Comparison of ENCODE assay signal across 15 cellular contexts in genomic region chr2:3490191-3491158, GRCh38. TPM values are rescaled to one million over a fixed set of nuclear protein-coding genes. Genes with fewer than 3 reads are reported as not detected.
A peak's percentile ranks its signal among the peaks of the same experiment; 100 is the strongest.
DNase-seq lines count a peak whose midpoint lies in the region; ATAC-seq, FAIRE-seq and TF ChIP-seq lines count a peak whose summit lies in the region.
"Had no signal": no experiment of that assay in that cellular context is flagged by ENCODE, and none has a peak within 500 bp of the region (broad histone marks: within the 10 kb centered on the region; RNA-seq: fewer than 3 reads in every experiment).

No MANE protein-coding gene starts in this region.

- TF ChIP-seq CTCF in GM13976 (IDR thresholded peaks at IDR 0.05; ENCODE audit: borderline replicate concordance, control extremely low read depth, extremely low read depth, insufficient read depth, missing control alignments): no peak
- TF ChIP-seq CTCF in GM12878 (IDR thresholded peaks at IDR 0.05 in 2 of 3, conservative IDR thresholded peaks at IDR 0.05 in 1 of 3; ENCODE audit: control insufficient read depth in 2 of 3, extremely low read depth in 1 of 3, insufficient read depth in 1 of 3, low read depth in 3 of 3, low read length in 3 of 3): no peak
- no peak for TF ChIP-seq CTCF in neural crest cell (conservative IDR thresholded peaks at IDR 0.05)

- no peaks in the 10 kb centered on the region for H3K27me3 Mint-ChIP-seq in neural crest cell (ENCODE audit: low read depth)
- H3K27me3 Mint-ChIP-seq: activated CD4-positive, alpha-beta T cell treated with anti-CD3 and anti-CD28 coated beads, Interleukin-2, amount 10 ng/mL, durations not matched to agents 24 days and 14 days; activated T-cell treated with anti-CD3 and anti-CD28 coated beads, Interleukin-2, amount 50 U/mL, for 24 hours; IgD-negative memory B cell had no signal

- BruUV-seq in GM12878 (replicated peaks; lab: Mats Ljungman, UMichigan): no TSS peak

- intact Hi-C loops in GM12878 (cut with micrococcal nuclease; ENCODE audit: unreplicated experiment): no loop called here

- H3K9me3 ChIP-seq in BLaER1: 0 out of 2 replicates have a peak, but pooled peaks cover 3% of the 10 kb centered on the region
- H3K9me3 ChIP-seq in GM12878 (replicated peaks; ENCODE audit: control insufficient read depth, insufficient read depth, low read length): no peaks in the 10 kb centered on the region

- H3K9ac ChIP-seq in BLaER1 (peak overlapping the region; percentile 7; the same call in 1 of the 2 replicates), GM12878 (ENCODE audit: control insufficient read depth, insufficient read depth, low read length) (no peak overlapping the region)

- H3K4me2 ChIP-seq in BLaER1 (peak overlapping the region; percentile 86), GM12878 (ENCODE audit: control insufficient read depth, insufficient read depth) (no peak overlapping the region)
- H3K4me2 ChIP-seq: PC-9 had no signal

- no peaks in the 10 kb centered on the region for H3K27me3 ChIP-seq in BLaER1
- no peaks in the 10 kb centered on the region for H3K27me3 ChIP-seq in GM12878 (replicated peaks in 1 of 2; ENCODE audit: control insufficient read depth in 2 of 2, insufficient read depth in 2 of 2, low read length in 1 of 2)

- SMC1A ChIA-PET in GM12878 (lab: Charles Lee; ENCODE audit: uncharacterized antibody, unreplicated experiment): interaction anchor here (1.8 kb wide), 1 partner anchor 66 kb away, joined by 3 read pairs; no protein-coding TSS in a partner anchor

- in situ Hi-C loops in GM13976 (cut with MboI; ENCODE audit: low sequenced_read_pairs, unreplicated experiment): no loop called here
- in situ Hi-C loops in GM12878 (cut with MboI): no loop called here

- H3K36me3 Mint-ChIP-seq in neural crest cell (ENCODE audit: low read depth): peaks cover 5% of the 10 kb centered on the region
- H3K36me3 Mint-ChIP-seq: IgD-negative memory B cell had no signal

- POLR2A ChIA-PET in GM12878 (lab: Charles Lee): no interaction called here

- no peak overlapping the region for H3K27ac ChIP-seq in BLaER1
- no peak overlapping the region for H3K27ac ChIP-seq in GM12878 (ENCODE audit: control insufficient read depth, insufficient read depth)
- H3K27ac ChIP-seq: PC-9 had no signal

- CTCF ChIA-PET in GM12878 (lab: Yijun Ruan, JAX): no interaction called here

- no peak for TF ChIP-seq RAD21 in GM12878 (IDR thresholded peaks at IDR 0.05; ENCODE audit: insufficient read depth, low read depth, low read length)

- ATAC-seq in GM12878: peak; percentile 33
- ATAC-seq in HG03469 (IDR thresholded peaks at IDR 0.05; ENCODE audit: unreplicated experiment): no peak
- no peak for ATAC-seq in HG02852 (IDR thresholded peaks at IDR 0.05; ENCODE audit: unreplicated experiment)

- no peak overlapping the region for H2AFZ ChIP-seq in GM12878 (ENCODE audit: control insufficient read depth, low read depth, low read length)
- H2AFZ ChIP-seq: PC-9 had no signal

- H3K4me1 ChIP-seq in BLaER1 (peaks cover 59% of the 10 kb centered on the region), GM12878 (ENCODE audit: control insufficient read depth, insufficient read depth, low read length) (no peaks in the 10 kb centered on the region)

- H3K79me2 ChIP-seq in GM12878 (ENCODE audit: control insufficient read depth, insufficient read depth, low read length): no peaks in the 10 kb centered on the region

- RAD21 ChIA-PET in GM12878 (lab: Charles Lee; ENCODE audit: unreplicated experiment): no interaction called here

- WGBS in GM12878 (ENCODE audit: insufficient coverage, insufficient replicate concordance, low lambda C conversion rate, missing lambda C conversion rate): 55% methylated on average over 26 of the region's 27 CpGs

- H3K4me3 ChIP-seq in BLaER1: no peak overlapping the region
- H3K4me3 ChIP-seq in GM12878: no peak overlapping the region
- H3K4me3 ChIP-seq: lung, PC-9 had no signal

- H4K20me1 ChIP-seq in BLaER1 (no peaks in the 10 kb centered on the region), GM12878 (ENCODE audit: control insufficient read depth, insufficient read depth) (no peaks in the 10 kb centered on the region)

- H3K9me3 Mint-ChIP-seq in neural crest cell: no peaks in the 10 kb centered on the region
- H3K9me3 Mint-ChIP-seq: activated CD4-positive, alpha-beta T cell treated with anti-CD3 and anti-CD28 coated beads, Interleukin-2, amount 10 ng/mL, durations not matched to agents 24 days and 14 days; activated T-cell treated with anti-CD3 and anti-CD28 coated beads, Interleukin-2, amount 50 U/mL, for 24 hours; HFFc6; IgD-negative memory B cell had no signal

- peak overlapping the region; percentile 6 for H3K4me3 Mint-ChIP-seq in neural crest cell
- H3K4me3 Mint-ChIP-seq: activated CD4-positive, alpha-beta T cell treated with anti-CD3 and anti-CD28 coated beads, Interleukin-2, amount 10 ng/mL, durations not matched to agents 24 days and 14 days; activated T-cell treated with anti-CD3 and anti-CD28 coated beads, Interleukin-2, amount 50 U/mL, for 24 hours; HFFc6 had no signal

- TF ChIP-seq EP300 in GM12878 (IDR thresholded peaks at IDR 0.05; ENCODE audit: borderline replicate concordance in 1 of 2, control insufficient read depth in 1 of 2, low read depth in 2 of 2, low read length in 2 of 2): no peak

- TF ChIP-seq POLR2A in GM12878 (IDR thresholded peaks at IDR 0.05; ENCODE audit: low read depth, low read length) (no peak), H54 (IDR thresholded peaks at IDR 0.05; ENCODE audit: low read depth, low read length) (no peak)

- H3K36me3 ChIP-seq in BLaER1 (peaks cover 15% of the 10 kb centered on the region; the same call in 1 of the 2 replicates), GM12878 (ENCODE audit: control insufficient read depth in 2 of 2, insufficient read depth in 2 of 2, low read length in 1 of 2) (no peaks in the 10 kb centered on the region)

- DNase-seq in GM13976 (ENCODE audit: low spot score) (peak; percentile 32), GM12878 (ENCODE audit: low read depth, low spot score) (no peak), neural crest cell (ENCODE audit: low read depth, low spot score) (no peak), H54 (ENCODE audit: insufficient read length, low spot score) (no peak)
- DNase-seq: activated CD4-positive, alpha-beta T cell treated with anti-CD3 and anti-CD28 coated beads, Interleukin-2, amount 10 ng/mL, durations not matched to agents 24 days and 14 days; activated T-cell treated with anti-CD3 and anti-CD28 coated beads, Interleukin-2, amount 50 U/mL, for 24 hours; HFFc6; NCI-H2081 treated with DMSO at 0.1 percent for 48 hours; PC-9 had no signal

- FAIRE-seq in GM12878 (lab: Jason Lieb, UNC): no peak
- no peak for FAIRE-seq in H54 (lab: Jason Lieb, UNC)
- FAIRE-seq: endothelial cell of umbilical vein had no signal

- H3K4me1 Mint-ChIP-seq in neural crest cell: peaks cover 46% of the 10 kb centered on the region
- H3K4me1 Mint-ChIP-seq: IgD-negative memory B cell had no signal

- H3K27ac Mint-ChIP-seq in neural crest cell (ENCODE audit: unreplicated experiment): peak overlapping the region; percentile 90
- H3K27ac Mint-ChIP-seq: activated CD4-positive, alpha-beta T cell treated with anti-CD3 and anti-CD28 coated beads, Interleukin-2, amount 10 ng/mL, durations not matched to agents 24 days and 14 days; activated T-cell treated with anti-CD3 and anti-CD28 coated beads, Interleukin-2, amount 50 U/mL, for 24 hours; HFFc6; IgD-negative memory B cell had no signal

TF ChIP-seq in GM12878, 131 proteins besides CTCF, POLR2A, EP300 and RAD21 (continues in another document):
- no peak for TF ChIP-seq CHD4 (IDR thresholded peaks at IDR 0.05)
- no peak for TF ChIP-seq ZBTB33 (IDR thresholded peaks at IDR 0.05)
- TF ChIP-seq BMI1 (IDR thresholded peaks at IDR 0.05; ENCODE audit: borderline replicate concordance): no peak
- TF ChIP-seq SMAD5 (IDR thresholded peaks at IDR 0.05; ENCODE audit: low read depth): no peak
- no peak for TF ChIP-seq KLF5 (IDR thresholded peaks at IDR 0.05; ENCODE audit: partially characterized antibody)

RNA-seq across cellular contexts. Expression of gene ADI1, which starts 28.9 kb away (rescaled TPM):
- total RNA-seq in GM12878 (2013; cell fraction: nucleolus; rRNA removed): 3.7 and 4.0 TPM in 2 replicates
- total RNA-seq in GM12878 (2014; rRNA removed) (15.9 and 19.3 TPM in 2 replicates), GM12878 (2014; rRNA removed; fragmentation: Illumina TruSeq; extraction: Trizol) (15.0 and 15.6 TPM in 2 replicates), GM12878 (2021) (17.5 and 20.6 TPM in 2 replicates), neural crest cell (32.4 and 32.8 TPM in 2 replicates)
- polyA plus RNA-seq in GM12878 (2011; ENCODE audit: low read depth): 7.0 TPM
- polyA plus RNA-seq in GM12878 (2011; rRNA removed) (18.4 and 20.0 TPM in 2 replicates), GM12878 (2014; fragmentation: Illumina TruSeq; extraction: Trizol) (16.1 and 19.8 TPM in 2 replicates), GM12878 (2014; fragmentation: Nextera tagmentation; extraction: Ambion mirVana) (10 to 100 TPM in 1 of 2 experiments, 1 to 10 TPM in 1; 4.4 to 12.4 TPM), GM12878 (2014; rRNA removed) (16.9 and 17.0 TPM in 2 replicates), GM12878 (2016; fragmentation: Nextera tagmentation; extraction: Ambion mirVana) (10 to 100 TPM; 74.4 to 78.7 TPM)
- polyA plus RNA-seq in GM12878 (2011; cell fraction: cytosol; rRNA removed): 16.3 and 19.4 TPM in 2 replicates
- 13.3 and 14.5 TPM in 2 replicates for polyA plus RNA-seq in GM12878 (2011; cell fraction: nucleus; rRNA removed)
- polyA plus RNA-seq in GM12878 (2012): 12.1 and 12.4 TPM in 2 replicates
- 9.1 TPM in 2 replicates for polyA minus RNA-seq in GM12878 (2011; rRNA and poly(A)+ RNA removed)
- polyA minus RNA-seq in GM12878 (2011; cell fraction: cytosol; rRNA and poly(A)+ RNA removed): 4.1 and 4.9 TPM in 2 replicates
- polyA minus RNA-seq in GM12878 (2011; cell fraction: nucleus; rRNA and poly(A)+ RNA removed): 2.1 and 5.4 TPM in 2 replicates
